Comparison of ENCODE assay signal across 8 cellular contexts in the genomic region with DNA sequence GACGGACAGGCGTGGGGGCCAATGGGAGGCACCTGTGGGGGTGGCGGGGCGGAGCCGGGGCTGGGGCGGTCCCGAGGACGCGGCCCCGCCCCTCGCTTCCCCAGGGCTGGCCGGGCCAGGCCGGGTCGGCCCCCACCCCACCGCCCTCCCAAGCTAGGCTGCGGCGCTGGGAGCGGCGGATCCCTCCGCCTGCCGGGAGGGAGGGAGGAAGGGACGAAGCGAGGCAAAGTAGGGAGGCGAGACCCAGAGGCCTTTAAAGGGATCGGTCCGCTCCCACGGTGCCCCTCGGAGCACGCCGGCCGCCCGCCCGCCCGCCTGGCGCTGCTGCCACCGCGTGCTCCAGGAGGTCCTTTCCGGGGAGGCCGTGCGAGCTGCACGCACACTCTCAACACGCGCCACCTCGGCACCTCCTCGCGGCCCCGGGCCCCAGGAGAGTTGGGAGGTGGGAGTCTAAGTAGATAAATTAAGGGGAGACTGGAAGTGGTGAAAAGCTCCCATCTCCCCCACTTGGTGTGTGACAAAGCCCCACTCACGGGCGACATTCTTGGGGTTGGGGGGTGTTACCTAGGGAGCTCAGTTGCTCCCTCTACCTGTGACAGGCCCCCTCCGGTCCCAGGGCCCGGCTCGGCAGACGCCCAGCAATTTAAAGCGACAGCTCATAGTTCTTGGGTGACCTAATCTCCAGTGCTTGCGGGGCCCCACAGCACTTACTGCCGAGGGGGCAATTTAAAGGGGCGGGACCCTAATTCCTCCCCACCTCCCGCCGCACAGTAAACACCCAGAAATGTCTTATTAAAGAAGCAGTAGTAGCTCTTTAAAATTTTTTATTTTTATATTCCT. TPM values are rescaled to one million over a fixed set of nuclear protein-coding genes. Genes with fewer than 3 reads are reported as not detected.
DNase-seq lines count a peak whose midpoint lies in the region; TF ChIP-seq lines count a peak whose summit lies in the region.

No MANE protein-coding gene starts in this region.

- under 1% methylated on average over 32 of the region's 59 CpGs for WGBS in mesenchymal stem cell

- peak; percentile 36 for TF ChIP-seq CTCF in GM20000 (IDR thresholded peaks at IDR 0.05; ENCODE audit: extremely low read depth, missing control alignments)

- H4K8ac ChIP-seq in mesenchymal stem cell (ENCODE audit: low read length), result peak overlapping the region; percentile 99

- H3K23ac ChIP-seq in mesenchymal stem cell (ENCODE audit: low read length in 2 of 2), result peak overlapping the region in 1 of 2 experiments; percentile 84

- H2BK15ac ChIP-seq in mesenchymal stem cell (ENCODE audit: low read depth, poor library complexity, severe bottlenecking), result peak overlapping the region; percentile 89

- H4K91ac ChIP-seq in mesenchymal stem cell (ENCODE audit: low read length), result peak overlapping the region; percentile 100

- no peaks in the 10 kb centered on the region for H3K9me3 ChIP-seq in mesenchymal stem cell (ENCODE audit: control insufficient read depth, low read length)

- DNase-seq in COLO668 (lab: John Stamatoyannopoulos, UW; ENCODE audit: unreplicated experiment) (peak; percentile 99), GM20000 (ENCODE audit: low spot score) (peak; percentile 98), HT-29 (ENCODE audit: low spot score) (peak; percentile 94), NK-92 (lab: John Stamatoyannopoulos, UW; ENCODE audit: unreplicated experiment) (peak; percentile 62), mesenchymal stem cell (peak; percentile 97)
- DNase-seq in activated CD8-positive, alpha-beta memory T cell treated with anti-CD3 and anti-CD28 coated beads for 24 hours, result peak; percentile 98
- DNase-seq in effector CD8-positive, alpha-beta T cell (lab: John Stamatoyannopoulos, UW), result peak; percentile 91
- peak; percentile 83 for DNase-seq in stimulated activated CD8-positive, alpha-beta memory T cell treated with anti-CD3 and anti-CD28 coated beads, Interleukin-12 subunit alpha, Interleukin-12 subunit beta, amount 100 ng/mL, for 24 hours (ENCODE audit: extremely low read depth)

- peak overlapping the region; percentile 96 for H3K27ac ChIP-seq in mesenchymal stem cell (ENCODE audit: low read length, poor library complexity, severe bottlenecking)

- H3K9ac ChIP-seq in mesenchymal stem cell (ENCODE audit: low read length), result peak overlapping the region; percentile 97

- peak overlapping the region; percentile 96 to 98 for H3K4ac ChIP-seq in mesenchymal stem cell (ENCODE audit: low read depth in 1 of 2, low read length in 2 of 2)

- H3K4me1 ChIP-seq in mesenchymal stem cell (ENCODE audit: control insufficient read depth, insufficient read depth, low read depth, low read length), result peaks cover 54% of the 10 kb centered on the region

- H3K4me2 ChIP-seq in mesenchymal stem cell (ENCODE audit: low read length, poor library complexity, severe bottlenecking), result peak overlapping the region; percentile 84

- peak overlapping the region; percentile 99 for H3K18ac ChIP-seq in mesenchymal stem cell (ENCODE audit: low read depth in 1 of 2, low read length in 2 of 2)

- H3K79me1 ChIP-seq in mesenchymal stem cell (replicated peaks; ENCODE audit: low read length, poor library complexity, severe bottlenecking), result no peaks in the 10 kb centered on the region

- peak overlapping the region; percentile 100 for H2BK120ac ChIP-seq in mesenchymal stem cell (ENCODE audit: low read depth, low read length)

- H2BK5ac ChIP-seq in mesenchymal stem cell (ENCODE audit: low read depth, low read length, poor library complexity, severe bottlenecking), result peak overlapping the region; percentile 100

- peaks cover 0 to 4% of the 10 kb centered on the region in 2 experiments for H3K36me3 ChIP-seq in mesenchymal stem cell (ENCODE audit: control insufficient read depth in 1 of 2, insufficient read depth in 2 of 2, low read depth in 1 of 2, low read length in 2 of 2)

- H2BK12ac ChIP-seq in mesenchymal stem cell (ENCODE audit: low read length in 2 of 2), result peak overlapping the region; percentile 93 to 98

- peak overlapping the region; percentile 73 for H2AFZ ChIP-seq in mesenchymal stem cell (ENCODE audit: low read depth, low read length)

- H3K27me3 ChIP-seq in mesenchymal stem cell (ENCODE audit: control insufficient read depth in 1 of 2, insufficient read depth in 1 of 2, low read length in 2 of 2), result no peaks in the 10 kb centered on the region

- peak overlapping the region in 1 of 2 experiments; percentile 98 for H3K14ac ChIP-seq in mesenchymal stem cell (ENCODE audit: low read length in 2 of 2)

- H3K4me3 ChIP-seq in mesenchymal stem cell (ENCODE audit: insufficient read depth in 1 of 2, low read depth in 1 of 2, low read length in 2 of 2), result peak overlapping the region; percentile 87 to 92

- H2AK5ac ChIP-seq in mesenchymal stem cell (ENCODE audit: low read length, severe bottlenecking), result peak overlapping the region; percentile 51

RNA-seq across cellular contexts. Expression of gene MEF2D, which starts 0.5 kb away (rescaled TPM):
- total RNA-seq in HT-29 (2014; rRNA removed; shearing (Covaris generic)), result 17.8 and 27.4 TPM in 2 replicates
- 38.6 TPM for polyA plus RNA-seq in mesenchymal stem cell (2013, experiment 1 of 2)
- 34.2 TPM for polyA plus RNA-seq in mesenchymal stem cell (2013, experiment 2 of 2)

Comparison
In these comparisons a context has a peak if more than half of its experiments do, and no peak if none do; other contexts are left out.
1. Peak in every context shown above with its lines: DNase-seq, H3K4me3 ChIP-seq and H3K27ac ChIP-seq.